26 cellular contexts compared by ENCODE assay signal in genomic region chr10:61860964-61861758, GRCh38.
"Had no signal": no experiment of that assay in that cellular context is flagged by ENCODE, and none has a peak within 500 bp of the region (broad histone marks: within the 10 kb centered on the region; RNA-seq: fewer than 3 reads in every experiment).

No MANE protein-coding gene starts in this region.

- H3K4me3 ChIP-seq: heart left ventricle, psoas muscle, tibial nerve had no signal

- H3K79me2 ChIP-seq: parathyroid adenoma had no signal

- H3K27ac ChIP-seq: foreskin keratinocyte, heart left ventricle, parathyroid adenoma, psoas muscle, tibial nerve, WERI-Rb-1 had no signal

- H3K36me3 ChIP-seq: heart left ventricle, tibial nerve, WERI-Rb-1 had no signal

- H3K9me3 ChIP-seq: heart left ventricle, psoas muscle, tibial nerve had no signal

- H3K9ac ChIP-seq: parathyroid adenoma had no signal

- ATAC-seq: activated CD4-positive, CD25-positive, alpha-beta regulatory T cell treated with anti-CD3 and anti-CD28 coated beads, Interleukin-2, amount 50 U/mL, for 24 hours; activated CD8-positive, alpha-beta T cell treated with anti-CD3 and anti-CD28 coated beads for 36 hours; activated T-cell treated with anti-CD3 and anti-CD28 coated beads, Interleukin-2, amount 50 U/mL, for 4 hours; activated T-helper 17 cell treated with anti-CD3 and anti-CD28 coated beads, Interleukin-2, amount 50 U/mL, for 72 hours; effector memory CD8-positive, alpha-beta T cell; foreskin keratinocyte; heart left ventricle; naive thymus-derived CD4-positive, alpha-beta T cell; psoas muscle; T-helper 17 cell had no signal

- H3K27me3 ChIP-seq: foreskin keratinocyte, tibial nerve had no signal

- H2AFZ ChIP-seq: parathyroid adenoma had no signal

- DNase-seq: activated CD4-positive, alpha-beta T cell treated with anti-CD3 and anti-CD28 coated beads, Interleukin-2, amount 10 ng/mL, durations not matched to agents 24 days and 14 days; activated CD8-positive, alpha-beta T cell treated with anti-CD3 and anti-CD28 coated beads for 36 hours; activated gamma-delta T cell treated with Interleukin-2 at 50 U/mL for 16 hours; activated naive CD4-positive, alpha-beta T cell treated with anti-CD3 and anti-CD28 coated beads, Interleukin-2, amount 50 U/mL, for 16 hours; activated T-cell treated with anti-CD3 and anti-CD28 coated beads, Interleukin-2, amount 50 U/mL, for 4 hours; amniotic stem cell; caudate nucleus; cortex of kidney; effector memory CD8-positive, alpha-beta T cell; erythroblast; foreskin keratinocyte; heart left ventricle; hypothalamus; immature natural killer cell; kidney; naive thymus-derived CD4-positive, alpha-beta T cell; psoas muscle; stimulated activated CD4-positive, alpha-beta T cell treated with anti-CD3 and anti-CD28 coated beads, Interleukin-15, amount 100 ng/mL, for 24 hours; stimulated activated naive CD4-positive, alpha-beta T cell; T-helper 17 cell; T1000; WERI-Rb-1 had no signal

- H3K4me1 ChIP-seq: foreskin keratinocyte, heart left ventricle, parathyroid adenoma, psoas muscle, tibial nerve had no signal
